ENCODE assay signal across 1 cellular context in the genomic region with DNA sequence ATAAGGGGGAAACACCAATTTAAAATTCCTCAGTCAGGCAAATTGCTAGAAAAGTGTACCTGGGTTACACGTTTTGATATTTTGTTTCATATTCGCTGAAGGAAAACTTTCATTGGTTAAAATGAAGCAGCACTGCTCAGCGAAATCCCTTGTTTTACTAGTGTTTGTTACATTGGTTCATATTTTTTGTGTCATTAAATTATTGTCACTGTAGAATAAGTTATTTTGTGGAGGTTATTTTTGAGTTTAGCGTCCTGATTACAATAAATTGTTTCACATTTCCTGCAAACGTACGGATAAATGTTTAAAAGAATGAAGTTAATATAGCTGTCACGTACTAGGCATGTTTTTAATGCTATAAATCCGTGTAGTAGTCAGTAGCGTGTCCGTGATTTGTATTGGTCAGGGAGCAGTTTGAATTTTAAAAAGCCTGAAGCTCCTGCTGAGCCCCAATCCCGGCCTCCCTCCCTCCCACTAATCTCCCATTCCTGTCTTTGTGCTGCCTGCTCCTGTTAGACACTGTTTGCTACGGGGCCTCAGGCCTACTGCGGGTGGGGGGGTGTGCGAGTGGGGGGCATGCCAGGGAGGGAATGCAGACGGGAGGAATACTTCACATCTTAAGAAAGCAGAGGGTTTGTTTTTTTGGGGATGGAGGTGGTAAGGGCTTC.
TF ChIP-seq lines count a peak whose summit lies in the region.

No MANE protein-coding gene starts in this region.

TF ChIP-seq in K562, 482 proteins besides CTCF, POLR2A, EP300 and RAD21 (continued from another document):
- TF ChIP-seq CEBPZ (IDR thresholded peaks at IDR 0.05; ENCODE audit: borderline replicate concordance, low read depth, low read length) = no peak
- TF ChIP-seq HDAC1 (IDR thresholded peaks at IDR 0.05) = peak in 1 of 2 experiments; percentile 57; a peak in 1 of 4 replicates
- TF ChIP-seq PHF8 (IDR thresholded peaks at IDR 0.05; ENCODE audit: borderline replicate concordance, low read length) = no peak
- TF ChIP-seq FOXA3 (CRISPR knock-in tag; conservative IDR thresholded peaks at IDR 0.05 in 1 of 2, IDR thresholded peaks at IDR 0.05 in 1 of 2) = no peak
- TF ChIP-seq, protein P1, sequence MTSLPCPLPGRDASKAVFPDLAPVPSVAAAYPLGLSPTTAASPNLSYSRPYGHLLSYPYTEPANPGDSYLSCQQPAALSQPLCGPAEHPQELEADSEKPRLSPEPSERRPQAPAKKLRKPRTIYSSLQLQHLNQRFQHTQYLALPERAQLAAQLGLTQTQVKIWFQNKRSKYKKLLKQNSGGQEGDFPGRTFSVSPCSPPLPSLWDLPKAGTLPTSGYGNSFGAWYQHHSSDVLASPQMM (CRISPR knock-in tag; IDR thresholded peaks at IDR 0.05) = no peak
- no peak for TF ChIP-seq RREB1 (CRISPR knock-in tag; IDR thresholded peaks at IDR 0.05)
- no peak for TF ChIP-seq RFX1 (IDR thresholded peaks at IDR 0.05)
- TF ChIP-seq, protein P2, sequence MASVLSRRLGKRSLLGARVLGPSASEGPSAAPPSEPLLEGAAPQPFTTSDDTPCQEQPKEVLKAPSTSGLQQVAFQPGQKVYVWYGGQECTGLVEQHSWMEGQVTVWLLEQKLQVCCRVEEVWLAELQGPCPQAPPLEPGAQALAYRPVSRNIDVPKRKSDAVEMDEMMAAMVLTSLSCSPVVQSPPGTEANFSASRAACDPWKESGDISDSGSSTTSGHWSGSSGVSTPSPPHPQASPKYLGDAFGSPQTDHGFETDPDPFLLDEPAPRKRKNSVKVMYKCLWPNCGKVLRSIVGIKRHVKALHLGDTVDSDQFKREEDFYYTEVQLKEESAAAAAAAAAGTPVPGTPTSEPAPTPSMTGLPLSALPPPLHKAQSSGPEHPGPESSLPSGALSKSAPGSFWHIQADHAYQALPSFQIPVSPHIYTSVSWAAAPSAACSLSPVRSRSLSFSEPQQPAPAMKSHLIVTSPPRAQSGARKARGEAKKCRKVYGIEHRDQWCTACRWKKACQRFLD (CRISPR knock-in tag; IDR thresholded peaks at IDR 0.05) = no peak
- no peak for TF ChIP-seq GABPB2 (CRISPR knock-in tag; conservative IDR thresholded peaks at IDR 0.05)
- TF ChIP-seq SIRT6 (IDR thresholded peaks at IDR 0.05; ENCODE audit: low read depth, low read length) = no peak
- TF ChIP-seq ILK (tag; IDR thresholded peaks at IDR 0.05; ENCODE audit: borderline replicate concordance, low read depth) = no peak
- no peak for TF ChIP-seq KDM4B (IDR thresholded peaks at IDR 0.05; ENCODE audit: borderline replicate concordance in 2 of 2, low read depth in 1 of 2)
- no peak for TF ChIP-seq SREBF2 (CRISPR knock-in tag; IDR thresholded peaks at IDR 0.05)
- no peak for TF ChIP-seq YBX1 (IDR thresholded peaks at IDR 0.05)
- no peak for TF ChIP-seq ZBTB1 (CRISPR knock-in tag; IDR thresholded peaks at IDR 0.05; ENCODE audit: borderline replicate concordance, low read depth)
- no peak for TF ChIP-seq ZC3H11A (IDR thresholded peaks at IDR 0.05; ENCODE audit: low read depth, low read length)
- TF ChIP-seq FOXJ3 (CRISPR knock-in tag; IDR thresholded peaks at IDR 0.05) = no peak
- TF ChIP-seq, protein P3, sequence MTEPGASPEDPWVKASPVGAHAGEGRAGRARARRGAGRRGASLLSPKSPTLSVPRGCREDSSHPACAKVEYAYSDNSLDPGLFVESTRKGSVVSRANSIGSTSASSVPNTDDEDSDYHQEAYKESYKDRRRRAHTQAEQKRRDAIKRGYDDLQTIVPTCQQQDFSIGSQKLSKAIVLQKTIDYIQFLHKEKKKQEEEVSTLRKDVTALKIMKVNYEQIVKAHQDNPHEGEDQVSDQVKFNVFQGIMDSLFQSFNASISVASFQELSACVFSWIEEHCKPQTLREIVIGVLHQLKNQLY (CRISPR knock-in tag; conservative IDR thresholded peaks at IDR 0.05) = no peak
- 0 out of 2 replicates have a peak, but pooled peaks have one; percentile 14 for TF ChIP-seq RBFOX2 (IDR thresholded peaks at IDR 0.05; ENCODE audit: low read depth, low read length)
- no peak for TF ChIP-seq PHF20 (IDR thresholded peaks at IDR 0.05; ENCODE audit: partially characterized antibody)
- no peak for TF ChIP-seq BRD9 (IDR thresholded peaks at IDR 0.05; ENCODE audit: low read depth, partially characterized antibody)
- TF ChIP-seq, protein P4, sequence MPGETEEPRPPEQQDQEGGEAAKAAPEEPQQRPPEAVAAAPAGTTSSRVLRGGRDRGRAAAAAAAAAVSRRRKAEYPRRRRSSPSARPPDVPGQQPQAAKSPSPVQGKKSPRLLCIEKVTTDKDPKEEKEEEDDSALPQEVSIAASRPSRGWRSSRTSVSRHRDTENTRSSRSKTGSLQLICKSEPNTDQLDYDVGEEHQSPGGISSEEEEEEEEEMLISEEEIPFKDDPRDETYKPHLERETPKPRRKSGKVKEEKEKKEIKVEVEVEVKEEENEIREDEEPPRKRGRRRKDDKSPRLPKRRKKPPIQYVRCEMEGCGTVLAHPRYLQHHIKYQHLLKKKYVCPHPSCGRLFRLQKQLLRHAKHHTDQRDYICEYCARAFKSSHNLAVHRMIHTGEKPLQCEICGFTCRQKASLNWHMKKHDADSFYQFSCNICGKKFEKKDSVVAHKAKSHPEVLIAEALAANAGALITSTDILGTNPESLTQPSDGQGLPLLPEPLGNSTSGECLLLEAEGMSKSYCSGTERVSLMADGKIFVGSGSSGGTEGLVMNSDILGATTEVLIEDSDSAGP (CRISPR knock-in tag; IDR thresholded peaks at IDR 0.05) = no peak
- TF ChIP-seq E2F3 (CRISPR knock-in tag; IDR thresholded peaks at IDR 0.05) = no peak
- TF ChIP-seq MYBL2 (IDR thresholded peaks at IDR 0.05; ENCODE audit: low read depth) = peak; percentile 94
- no peak for TF ChIP-seq MYBL2 (CRISPR knock-in tag; IDR thresholded peaks at IDR 0.05; ENCODE audit: borderline replicate concordance)
- no peak for TF ChIP-seq ZNF232 (CRISPR knock-in tag; IDR thresholded peaks at IDR 0.05)
- TF ChIP-seq TBP (optimal IDR thresholded peaks at IDR 0.05; ENCODE audit: low read depth, low read length) = peak; percentile 19
- peak; percentile 13 to 86; a peak in 2 of 4 replicates for TF ChIP-seq RCOR1 (IDR thresholded peaks at IDR 0.05; ENCODE audit: borderline replicate concordance in 1 of 2, low read depth in 2 of 2, low read length in 2 of 2)
- no peak for TF ChIP-seq EGR1 (conservative IDR thresholded peaks at IDR 0.05)
- no peak for TF ChIP-seq FOXA1 (IDR thresholded peaks at IDR 0.05; ENCODE audit: borderline replicate concordance)
- TF ChIP-seq HDAC3 (IDR thresholded peaks at IDR 0.05; ENCODE audit: borderline replicate concordance, partially characterized antibody) = no peak
- no peak for TF ChIP-seq TEAD4 (IDR thresholded peaks at IDR 0.05; ENCODE audit: low read length)
- TF ChIP-seq TEAD4 (CRISPR knock-in tag; IDR thresholded peaks at IDR 0.05; ENCODE audit: borderline replicate concordance) = no peak
- no peak for TF ChIP-seq NR2F6 (CRISPR knock-in tag; IDR thresholded peaks at IDR 0.05)
- peak; percentile 43; the same call in 1 of the 2 replicates for TF ChIP-seq ZFX (CRISPR knock-in tag; IDR thresholded peaks at IDR 0.05)
- TF ChIP-seq, protein P5, sequence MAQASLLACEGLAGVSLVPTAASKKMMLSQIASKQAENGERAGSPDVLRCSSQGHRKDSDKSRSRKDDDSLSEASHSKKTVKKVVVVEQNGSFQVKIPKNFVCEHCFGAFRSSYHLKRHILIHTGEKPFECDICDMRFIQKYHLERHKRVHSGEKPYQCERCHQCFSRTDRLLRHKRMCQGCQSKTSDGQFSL (CRISPR knock-in tag; IDR thresholded peaks at IDR 0.05) = 0 out of 2 replicates have a peak, but pooled peaks have one; percentile 29
- TF ChIP-seq, protein P5 (tag; IDR thresholded peaks at IDR 0.05) = peak in 1 of 2 experiments; percentile 90; a peak in 2 of 4 replicates
- TF ChIP-seq ZNF239 (CRISPR knock-in tag; IDR thresholded peaks at IDR 0.05) = no peak
- TF ChIP-seq NCOR1 (IDR thresholded peaks at IDR 0.05) = no peak
- no peak for TF ChIP-seq HIVEP1 (CRISPR knock-in tag; IDR thresholded peaks at IDR 0.05)
- TF ChIP-seq CXXC5 (CRISPR knock-in tag; IDR thresholded peaks at IDR 0.05) = peak; percentile 44; the same call in 1 of the 2 replicates
- peak; percentile 60 for TF ChIP-seq RBBP5 (IDR thresholded peaks at IDR 0.05; ENCODE audit: borderline replicate concordance, insufficient read depth, low read length, poor library complexity, severe bottlenecking)
- TF ChIP-seq GTF2E2 (tag; IDR thresholded peaks at IDR 0.05) = 0 out of 2 replicates have a peak, but pooled peaks have one; percentile 37
- TF ChIP-seq, protein P6, sequence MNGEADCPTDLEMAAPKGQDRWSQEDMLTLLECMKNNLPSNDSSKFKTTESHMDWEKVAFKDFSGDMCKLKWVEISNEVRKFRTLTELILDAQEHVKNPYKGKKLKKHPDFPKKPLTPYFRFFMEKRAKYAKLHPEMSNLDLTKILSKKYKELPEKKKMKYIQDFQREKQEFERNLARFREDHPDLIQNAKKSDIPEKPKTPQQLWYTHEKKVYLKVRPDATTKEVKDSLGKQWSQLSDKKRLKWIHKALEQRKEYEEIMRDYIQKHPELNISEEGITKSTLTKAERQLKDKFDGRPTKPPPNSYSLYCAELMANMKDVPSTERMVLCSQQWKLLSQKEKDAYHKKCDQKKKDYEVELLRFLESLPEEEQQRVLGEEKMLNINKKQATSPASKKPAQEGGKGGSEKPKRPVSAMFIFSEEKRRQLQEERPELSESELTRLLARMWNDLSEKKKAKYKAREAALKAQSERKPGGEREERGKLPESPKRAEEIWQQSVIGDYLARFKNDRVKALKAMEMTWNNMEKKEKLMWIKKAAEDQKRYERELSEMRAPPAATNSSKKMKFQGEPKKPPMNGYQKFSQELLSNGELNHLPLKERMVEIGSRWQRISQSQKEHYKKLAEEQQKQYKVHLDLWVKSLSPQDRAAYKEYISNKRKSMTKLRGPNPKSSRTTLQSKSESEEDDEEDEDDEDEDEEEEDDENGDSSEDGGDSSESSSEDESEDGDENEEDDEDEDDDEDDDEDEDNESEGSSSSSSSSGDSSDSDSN (IDR thresholded peaks at IDR 0.05; ENCODE audit: borderline replicate concordance in 1 of 2, low read depth in 2 of 2, low read length in 2 of 2) = peak in 1 of 2 experiments; percentile 65; a peak in 1 of 4 replicates
